In the genomic region with DNA sequence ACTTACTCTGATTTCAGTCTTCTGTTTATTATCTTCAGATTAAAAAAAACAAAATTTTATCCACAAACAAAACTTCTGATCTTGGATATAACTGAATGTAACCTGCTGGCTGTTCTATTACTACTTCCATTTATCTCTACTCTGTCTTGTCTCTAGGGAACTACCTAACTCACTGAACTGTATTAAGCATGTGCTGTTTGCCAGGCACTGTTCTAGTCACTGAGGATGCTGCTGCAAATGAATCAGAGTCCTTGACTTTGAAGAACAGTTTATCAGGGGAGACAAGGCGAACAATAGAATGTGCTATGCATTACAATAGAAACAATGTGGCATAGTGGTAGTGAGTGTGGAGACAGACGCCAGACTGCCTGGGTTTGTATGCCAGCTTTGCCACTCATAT, we compare ENCODE assay signal across 19 cellular contexts. TPM values are rescaled to one million over a fixed set of nuclear protein-coding genes. Genes with fewer than 3 reads are reported as not detected.
DNase-seq lines count a peak whose midpoint lies in the region; ATAC-seq and TF ChIP-seq lines count a peak whose summit lies in the region.
"Had no signal": no experiment of that assay in that cellular context is flagged by ENCODE, and none has a peak within 500 bp of the region (broad histone marks: within the 10 kb centered on the region; RNA-seq: fewer than 3 reads in every experiment).

No MANE protein-coding gene starts in this region.

- CTCF ChIA-PET in CD4-positive, alpha-beta memory T cell (lab: Charles Lee; ENCODE audit: partially characterized antibody), result no interaction called here

- H3K36me3 ChIP-seq in CD4-positive, alpha-beta memory T cell (ENCODE audit: insufficient read depth, low read length), result no peaks in the 10 kb centered on the region
- H3K36me3 ChIP-seq in KMS-11 (ENCODE audit: insufficient read depth) (no peaks in the 10 kb centered on the region), rectal smooth muscle tissue (ENCODE audit: control insufficient read depth, insufficient read depth, low read length) (no peaks in the 10 kb centered on the region), colonic mucosa (no peaks in the 10 kb centered on the region)
- H3K36me3 ChIP-seq: brain microvascular endothelial cell had no signal

- H3K4me1 ChIP-seq in CD4-positive, alpha-beta memory T cell (ENCODE audit: insufficient read depth, low read length), result peaks cover 38% of the 10 kb centered on the region
- H3K4me1 ChIP-seq in KMS-11 (ENCODE audit: low read depth, poor library complexity, severe bottlenecking), result peaks cover 35% of the 10 kb centered on the region
- peaks cover 12% of the 10 kb centered on the region for H3K4me1 ChIP-seq in rectal smooth muscle tissue (ENCODE audit: control insufficient read depth, insufficient read depth, low read length)
- no peaks in the 10 kb centered on the region for H3K4me1 ChIP-seq in colonic mucosa

- DNase-seq in CD4-positive, alpha-beta memory T cell, result no peak
- DNase-seq in NCI-H2171 treated with DMSO at 0.1 percent for 48 hours (lab: John Stamatoyannopoulos, UW) (no peak), colonic mucosa (no peak)
- DNase-seq: activated T-cell treated with anti-CD3 and anti-CD28 coated beads, Interleukin-2, amount 50 U/mL, for 1 hour; brain microvascular endothelial cell; COR-L47; GOT3; KG1; NCI-H1930; NCI-H774; SHP77 treated with DMSO at 0.1 percent for 48 hours; stimulated activated CD4-positive, alpha-beta T cell treated with anti-CD3 and anti-CD28 coated beads, Interleukin-4, amount 100 ng/mL, for 1 hour; stimulated activated naive B cell treated with anti-CD40 and anti-IgM and Interleukin-4, amounts not matched to agents 10 μg/mL and 1 μg/mL and 100 μg/mL, for 72 hours had no signal

- no peak for ATAC-seq in HG02973 (IDR thresholded peaks at IDR 0.05; ENCODE audit: unreplicated experiment)
- ATAC-seq: stimulated activated naive B cell treated with anti-CD40 and anti-IgM and Interleukin-4, amounts not matched to agents 10 μg/mL and 1 μg/mL and 100 μg/mL, for 72 hours had no signal

- no peak overlapping the region for H3K4me3 ChIP-seq in CD4-positive, alpha-beta memory T cell (ENCODE audit: low read length in 2 of 2)
- no peak overlapping the region for H3K4me3 ChIP-seq in KMS-11 (IDR thresholded peaks at IDR 0.05; ENCODE audit: insufficient read depth, low read depth, low read length)
- no peak overlapping the region for H3K4me3 ChIP-seq in rectal smooth muscle tissue (ENCODE audit: low read length)
- no peak overlapping the region for H3K4me3 ChIP-seq in colonic mucosa

- H3K79me2 ChIP-seq in KMS-11 (ENCODE audit: insufficient read depth, low read depth), result peaks cover 36% of the 10 kb centered on the region; the same call in 1 of the 2 replicates

- no peaks in the 10 kb centered on the region for H3K9me3 ChIP-seq in CD4-positive, alpha-beta memory T cell (ENCODE audit: control insufficient read depth in 1 of 2, low read length in 2 of 2)
- no peaks in the 10 kb centered on the region for H3K9me3 ChIP-seq in colonic mucosa

- no peaks in the 10 kb centered on the region for H3K27me3 Mint-ChIP-seq in CD4-positive, alpha-beta memory T cell
- H3K27me3 Mint-ChIP-seq in brain, result peaks cover 2% of the 10 kb centered on the region
- H3K27me3 Mint-ChIP-seq: stimulated activated naive B cell treated with anti-CD40 and anti-IgM and Interleukin-4, amounts not matched to agents 10 μg/mL and 1 μg/mL and 100 μg/mL, for 72 hours had no signal

- no peaks in the 10 kb centered on the region for H4K20me1 ChIP-seq in KMS-11 (ENCODE audit: insufficient read depth)

- peak overlapping the region in 2 of 8 donors; percentile 16 to 57 for H3K4me3 Mint-ChIP-seq in CD4-positive, alpha-beta memory T cell
- peak overlapping the region; percentile 65 to 89 (median 84) for H3K4me3 Mint-ChIP-seq in brain
- H3K4me3 Mint-ChIP-seq: stimulated activated naive B cell treated with anti-CD40 and anti-IgM and Interleukin-4, amounts not matched to agents 10 μg/mL and 1 μg/mL and 100 μg/mL, for 72 hours had no signal

- no peak for TF ChIP-seq CTCF in KMS-11 (conservative IDR thresholded peaks at IDR 0.05; ENCODE audit: low read depth, low read length)
- no peak for TF ChIP-seq CTCF in brain (conservative IDR thresholded peaks at IDR 0.05)
- TF ChIP-seq CTCF in colonic mucosa (IDR thresholded peaks at IDR 0.05), result no peak

- H3K36me3 Mint-ChIP-seq in CD4-positive, alpha-beta memory T cell, result peaks cover 3 to 6% of the 10 kb centered on the region in 2 donors
- H3K36me3 Mint-ChIP-seq in brain, result peaks cover 14% of the 10 kb centered on the region

- peak overlapping the region; percentile 72; the same call in 1 of the 2 replicates for H2AFZ ChIP-seq in KMS-11 (ENCODE audit: low read depth)

- H3K4me2 ChIP-seq in KMS-11, result peak overlapping the region; percentile 97; the same call in 1 of the 2 replicates

- POLR2A ChIA-PET in CD4-positive, alpha-beta memory T cell (lab: Charles Lee; ENCODE audit: partially characterized antibody), result interaction anchor here (6.2 kb wide), 1 partner anchor 9 kb away, joined by 116 read pairs; a partner anchor contains a TSS

- no peak overlapping the region for H3K27ac ChIP-seq in CD4-positive, alpha-beta memory T cell (ENCODE audit: low read depth, low read length)
- H3K27ac ChIP-seq in KMS-11 (peak overlapping the region; percentile 85; the same call in 1 of the 2 replicates), rectal smooth muscle tissue (ENCODE audit: low read depth, low read length) (peak overlapping the region; percentile 30), colonic mucosa (no peak overlapping the region)
- H3K27ac ChIP-seq: brain microvascular endothelial cell had no signal

- no peaks in the 10 kb centered on the region for H3K27me3 ChIP-seq in CD4-positive, alpha-beta memory T cell (ENCODE audit: insufficient read depth, low read length)
- no peaks in the 10 kb centered on the region; the same call in 1 of the 2 replicates for H3K27me3 ChIP-seq in KMS-11 (ENCODE audit: insufficient read depth, low read depth)
- no peaks in the 10 kb centered on the region for H3K27me3 ChIP-seq in rectal smooth muscle tissue (ENCODE audit: control insufficient read depth, insufficient read depth, low read length)
- no peaks in the 10 kb centered on the region for H3K27me3 ChIP-seq in colonic mucosa
- H3K27me3 ChIP-seq: brain microvascular endothelial cell had no signal

- H3K9ac ChIP-seq in KMS-11 (no peak overlapping the region), rectal smooth muscle tissue (ENCODE audit: low read length) (no peak overlapping the region), colonic mucosa (ENCODE audit: low read depth in 2 of 2, low read length in 2 of 2) (no peak overlapping the region)

- no peaks in the 10 kb centered on the region for H3K9me3 Mint-ChIP-seq in CD4-positive, alpha-beta memory T cell
- peaks cover 0 to 4% (median 0%) of the 10 kb centered on the region in 5 experiments for H3K9me3 Mint-ChIP-seq in brain
- H3K9me3 Mint-ChIP-seq: stimulated activated naive B cell treated with anti-CD40 and anti-IgM and Interleukin-4, amounts not matched to agents 10 μg/mL and 1 μg/mL and 100 μg/mL, for 72 hours had no signal

- intact Hi-C loops in CD4-positive, alpha-beta memory T cell (cut with micrococcal nuclease), result no loop called here
- intact Hi-C loops in colonic mucosa (cut with DNase I), result no loop called here

- H3K4me1 Mint-ChIP-seq in CD4-positive, alpha-beta memory T cell, result peaks cover 21 to 40% (median 30%) of the 10 kb centered on the region in 4 donors
- H3K4me1 Mint-ChIP-seq in brain, result peaks cover 49% of the 10 kb centered on the region

- peak overlapping the region in 6 of 7 donors; percentile 48 to 97 (median 75) for H3K27ac Mint-ChIP-seq in CD4-positive, alpha-beta memory T cell
- H3K27ac Mint-ChIP-seq in brain, result peak overlapping the region; percentile 97 to 99 (median 99)
- H3K27ac Mint-ChIP-seq: stimulated activated naive B cell treated with anti-CD40 and anti-IgM and Interleukin-4, amounts not matched to agents 10 μg/mL and 1 μg/mL and 100 μg/mL, for 72 hours had no signal

RNA-seq across cellular contexts. Expression of a gene that starts 2.3 kb away (rescaled TPM):
- total RNA-seq in CD4-positive, alpha-beta memory T cell, result 10 to 100 TPM; 34.2 to 39.3 TPM
- polyA plus RNA-seq in CD4-positive, alpha-beta memory T cell, result 1 to 10 TPM; 2.1 to 8.1 TPM
- polyA plus RNA-seq in brain (ENCODE audit: insufficient read depth, low read depth, low replicate concordance), result 49.0 TPM
- 10 to 100 TPM; 20.1 to 25.1 TPM for total RNA-seq in colonic mucosa

RNA-seq across cellular contexts. Expression of a gene that starts 9.4 kb away (rescaled TPM):
- 100 to 1,000 TPM; 254 to 291 TPM for total RNA-seq in CD4-positive, alpha-beta memory T cell
- polyA plus RNA-seq in CD4-positive, alpha-beta memory T cell, result 10 to 100 TPM; 21.9 to 79.6 TPM
- 34.1 TPM for polyA plus RNA-seq in brain (ENCODE audit: insufficient read depth, low read depth, low replicate concordance)
- total RNA-seq in colonic mucosa, result 10 to 100 TPM; 73.0 to 88.3 TPM

RNA-seq across cellular contexts. Expression of a gene that starts 57.3 kb away (rescaled TPM):
- total RNA-seq in CD4-positive, alpha-beta memory T cell, result not detected
- polyA plus RNA-seq in CD4-positive, alpha-beta memory T cell, result not detected
- polyA plus RNA-seq in brain (ENCODE audit: insufficient read depth, low read depth, low replicate concordance), result not detected
- total RNA-seq in colonic mucosa, result 10 to 100 TPM; 44.9 to 54.5 TPM
- total RNA-seq: glomerular endothelial cell had no signal
- polyA plus RNA-seq: keratinocyte had no signal

Comparison
In these comparisons a context has a peak if more than half of its experiments do, and no peak if none do; other contexts are left out.
1. H3K27ac ChIP-seq: peak in KMS-11 (single experiment) and rectal smooth muscle tissue (single experiment); none in CD4-positive, alpha-beta memory T cell (single experiment) and colonic mucosa (single experiment).
2. RNA of a gene that starts 57.3 kb away (total RNA-seq): 44.9 to 54.5 TPM in colonic mucosa; not detected in CD4-positive, alpha-beta memory T cell; every median in the first group is over 10 times any median in the second.